Comparison of ENCODE assay signal across 26 cellular contexts in the genomic region with DNA sequence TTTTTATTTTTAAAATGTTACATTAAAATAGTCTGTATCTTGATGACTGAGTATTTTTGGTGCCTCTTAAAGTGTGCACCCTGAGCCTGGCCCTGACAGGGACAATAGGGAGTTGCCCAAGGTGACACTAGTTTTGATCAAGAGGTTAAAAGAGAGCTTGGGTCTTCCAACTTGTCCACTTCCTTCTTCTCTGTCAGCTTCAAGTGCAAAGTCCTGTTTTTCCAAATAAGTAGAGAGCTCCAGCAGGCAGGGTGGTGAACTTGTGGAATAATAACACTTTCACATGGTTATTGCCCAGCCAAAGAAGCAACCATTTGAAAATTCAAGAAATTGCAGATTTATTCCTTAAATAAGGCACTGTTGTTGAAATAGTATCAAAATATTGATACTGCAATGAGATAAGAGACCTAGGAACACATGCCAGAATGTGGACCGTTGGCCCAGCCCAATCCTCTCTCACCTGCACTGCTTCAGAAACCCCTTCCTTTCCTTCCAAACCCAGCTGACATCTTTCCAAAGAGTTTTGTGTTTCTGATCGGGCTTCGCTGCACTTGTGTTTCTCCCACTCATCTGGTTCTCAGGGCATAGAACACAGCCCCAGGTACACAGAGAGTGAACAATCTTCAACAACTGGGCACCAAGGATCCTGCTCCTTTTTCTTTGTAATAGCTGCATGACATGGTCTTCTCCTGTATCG. TPM values are rescaled to one million over a fixed set of nuclear protein-coding genes. Genes with fewer than 3 reads are reported as not detected.
DNase-seq lines count a peak whose midpoint lies in the region; ATAC-seq, FAIRE-seq and TF ChIP-seq lines count a peak whose summit lies in the region.
"Had no signal": no experiment of that assay in that cellular context is flagged by ENCODE, and none has a peak within 500 bp of the region (broad histone marks: within the 10 kb centered on the region; RNA-seq: fewer than 3 reads in every experiment).

No MANE protein-coding gene starts in this region.

- H3K27ac Mint-ChIP-seq in effector memory CD8-positive, alpha-beta T cell, result no peak overlapping the region
- H3K27ac Mint-ChIP-seq: CD14-positive monocyte; CD4-positive, alpha-beta T cell; CD8-positive, alpha-beta memory T cell; GM23338 had no signal

- H3K27me3 ChIP-seq in SJSA1 (replicated peaks), result peaks cover 98% of the 10 kb centered on the region
- H3K27me3 ChIP-seq in small intestine (ENCODE audit: control insufficient read depth in 2 of 2, insufficient read depth in 2 of 2, low read length in 2 of 2), result no peaks in the 10 kb centered on the region
- H3K27me3 ChIP-seq: BLaER1 treated with 17β-estradiol and CSF1 and Interleukin-3, amounts not matched to agents 10 nM and 100 nM had no signal

- no peak overlapping the region for H3K4me3 Mint-ChIP-seq in effector memory CD8-positive, alpha-beta T cell
- H3K4me3 Mint-ChIP-seq: CD4-positive, alpha-beta T cell; CD8-positive, alpha-beta memory T cell; GM23338 had no signal

- peaks cover 16% of the 10 kb centered on the region for H3K9me3 ChIP-seq in SJSA1 (replicated peaks)
- H3K9me3 ChIP-seq in mucosa of descending colon, result no peaks in the 10 kb centered on the region
- no peaks in the 10 kb centered on the region for H3K9me3 ChIP-seq in small intestine (ENCODE audit: control insufficient read depth, low read depth)
- H3K9me3 ChIP-seq: A549; BE2C; BLaER1 treated with 17β-estradiol and CSF1 and Interleukin-3, amounts not matched to agents 10 nM and 100 nM; HAP-1 had no signal

- ATAC-seq in mucosa of descending colon, result peak; percentile 49
- ATAC-seq in effector memory CD8-positive, alpha-beta T cell (replicated peaks), result no peak
- no peak for ATAC-seq in GM19395 (IDR thresholded peaks at IDR 0.05; ENCODE audit: unreplicated experiment)
- ATAC-seq: A549, GM12878, GM23338 had no signal

- no peaks in the 10 kb centered on the region for H3K9me3 Mint-ChIP-seq in effector memory CD8-positive, alpha-beta T cell
- H3K9me3 Mint-ChIP-seq: CD14-positive monocyte; CD4-positive, alpha-beta T cell; CD8-positive, alpha-beta memory T cell; GM23338 had no signal

- H3K4me1 ChIP-seq in SJSA1 (replicated peaks) (no peaks in the 10 kb centered on the region), mucosa of descending colon (ENCODE audit: low read depth) (peaks cover 10% of the 10 kb centered on the region), small intestine (ENCODE audit: control insufficient read depth in 2 of 2, insufficient read depth in 1 of 2, low read depth in 1 of 2, low read length in 1 of 2) (peaks cover 0 to 2% of the 10 kb centered on the region in 2 donors)
- H3K4me1 ChIP-seq: A549, BE2C had no signal

- DNase-seq in activated effector memory CD4-positive, alpha-beta T cell treated with anti-CD3 and anti-CD28 coated beads, Interleukin-2, amount 50 U/mL, for 16 hours, result peak; percentile 30
- DNase-seq in activated effector memory CD4-positive, alpha-beta T cell treated with Interleukin-2 at 50 U/mL for 16 hours, result no peak
- DNase-seq in SJSA1 (ENCODE audit: low read depth in 1 of 2, low spot score in 2 of 2), result peak; percentile 71 to 84
- no peak for DNase-seq in mucosa of descending colon
- DNase-seq in small intestine, result peak; percentile 42
- no peak for DNase-seq in effector memory CD8-positive, alpha-beta T cell
- DNase-seq: 8988T; ACHN; AML-193; BE2C; CD4-positive, alpha-beta T cell; CD8-positive, alpha-beta memory T cell; DMS 273 treated with DMSO at 0.1 percent for 48 hours; DMS79; EL; GDM1 had no signal

- H3K27ac ChIP-seq in SJSA1, result no peak overlapping the region
- H3K27ac ChIP-seq in small intestine (ENCODE audit: low read depth in 1 of 2, low read length in 1 of 2), result no peak overlapping the region
- H3K27ac ChIP-seq: A549; BLaER1 treated with 17β-estradiol and CSF1 and Interleukin-3, amounts not matched to agents 10 nM and 100 nM had no signal

- no peaks in the 10 kb centered on the region for H3K36me3 ChIP-seq in SJSA1
- H3K36me3 ChIP-seq in mucosa of descending colon (ENCODE audit: low read depth), result no peaks in the 10 kb centered on the region
- H3K36me3 ChIP-seq in small intestine (ENCODE audit: control insufficient read depth in 2 of 2, insufficient read depth in 2 of 2, low read length in 2 of 2), result no peaks in the 10 kb centered on the region
- H3K36me3 ChIP-seq: BE2C; BLaER1 treated with 17β-estradiol and CSF1 and Interleukin-3, amounts not matched to agents 10 nM and 100 nM; HAP-1 had no signal

- no peaks in the 10 kb centered on the region for H3K4me1 Mint-ChIP-seq in effector memory CD8-positive, alpha-beta T cell (ENCODE audit: low read depth in 2 of 2)
- H3K4me1 Mint-ChIP-seq: CD14-positive monocyte; CD8-positive, alpha-beta memory T cell had no signal

- 68 to 75% (median 73%) methylated on average over 4 of the region's 4 CpGs for WGBS in small intestine, 3 donors

- H3K4me3 ChIP-seq in SJSA1 (no peak overlapping the region), mucosa of descending colon (no peak overlapping the region), small intestine (ENCODE audit: low read depth in 1 of 2, low read length in 2 of 2) (no peak overlapping the region)
- H3K4me3 ChIP-seq: A549; BLaER1 treated with 17β-estradiol and CSF1 and Interleukin-3, amounts not matched to agents 10 nM and 100 nM; GM12878; GM23338; HAP-1 had no signal

- H3K36me3 Mint-ChIP-seq in effector memory CD8-positive, alpha-beta T cell (ENCODE audit: insufficient read depth), result no peaks in the 10 kb centered on the region
- H3K36me3 Mint-ChIP-seq: CD14-positive monocyte; CD8-positive, alpha-beta memory T cell had no signal

- intact Hi-C loops in mucosa of descending colon (cut with DNase I, micrococcal nuclease), result no loop called here

- no peak for FAIRE-seq in small intestine (lab: Jason Lieb, UNC)
- FAIRE-seq: A549, D721Med, GM12878, GM19239, H54 had no signal

- TF ChIP-seq CTCF in mucosa of descending colon (IDR thresholded peaks at IDR 0.05), result no peak

- H3K27me3 Mint-ChIP-seq in effector memory CD8-positive, alpha-beta T cell, result peaks cover 53 to 82% of the 10 kb centered on the region in 2 donors

RNA-seq across cellular contexts. Expression of a gene that starts 13.8 kb away (rescaled TPM):
- not detected in 2 replicates for total RNA-seq in SJSA1 (2014; rRNA removed; shearing (Covaris generic))
- total RNA-seq in mucosa of descending colon, result 1 to 10 TPM in 2 of 3 donors, under 1 TPM in 1; 0.19 to 1.5 (median 1.2) TPM
- under 1 TPM in 1 of 3 donors, not detected in 2; 0.19 TPM for polyA plus RNA-seq in small intestine
- total RNA-seq: CD4-positive, alpha-beta T cell; CD8-positive, alpha-beta memory T cell had no signal
- polyA plus RNA-seq: CD14-positive monocyte; CD8-positive, alpha-beta memory T cell had no signal

RNA-seq across cellular contexts. Expression of a gene that starts 54.7 kb away (rescaled TPM):
- total RNA-seq in SJSA1 (2014; rRNA removed; shearing (Covaris generic)), result 83.1 and 143 TPM in 2 replicates
- total RNA-seq in mucosa of descending colon, result 100 to 1,000 TPM in 2 of 3 donors, 10 to 100 TPM in 1; 93.9 to 208 (median 183) TPM
- 100 to 1,000 TPM; 140 to 211 (median 143) TPM for polyA plus RNA-seq in small intestine

Comparison
In these comparisons a context has a peak if more than half of its experiments do, and no peak if none do; other contexts are left out.
1. DNase-seq: peak in activated effector memory CD4-positive, alpha-beta T cell treated with anti-CD3 and anti-CD28 coated beads, Interleukin-2, amount 50 U/mL, for 16 hours (single experiment), SJSA1 (2 of 2) and small intestine (single experiment); none in activated effector memory CD4-positive, alpha-beta T cell treated with Interleukin-2 at 50 U/mL for 16 hours (single experiment), mucosa of descending colon (0 of 3) and effector memory CD8-positive, alpha-beta T cell (0 of 3).